27 cellular contexts compared by ENCODE assay signal in genomic region chr7:32860096-32860495, GRCh38.
"Had no signal": no experiment of that assay in that cellular context is flagged by ENCODE, and none has a peak within 500 bp of the region (broad histone marks: within the 10 kb centered on the region; RNA-seq: fewer than 3 reads in every experiment).

No MANE protein-coding gene starts in this region.

- H3K36me3 ChIP-seq: colonic mucosa, esophagus muscularis mucosa, esophagus squamous epithelium, gastrocnemius medialis had no signal

- ATAC-seq: effector memory CD8-positive, alpha-beta T cell; esophagus mucosa; foreskin keratinocyte; gastrocnemius medialis; gastroesophageal sphincter; heart left ventricle; heart right ventricle had no signal

- DNase-seq: colonic mucosa; cortex of kidney; dermis blood vessel endothelial cell; dorsolateral prefrontal cortex; effector CD4-positive, alpha-beta T cell; effector CD8-positive, alpha-beta T cell; effector memory CD4-positive, alpha-beta T cell; effector memory CD8-positive, alpha-beta T cell; endodermal cell; erythroblast; esophagus squamous epithelium; foreskin fibroblast; foreskin keratinocyte; foreskin melanocyte; gastrocnemius medialis; glutamatergic neuron; head of caudate nucleus; heart left ventricle; heart right ventricle had no signal

- H3K27ac ChIP-seq: colonic mucosa, coronary artery, dorsolateral prefrontal cortex, epithelial cell of prostate, esophagus muscularis mucosa, esophagus squamous epithelium, foreskin keratinocyte, gastrocnemius medialis, gastroesophageal sphincter, heart left ventricle, heart right ventricle had no signal

- H3K27me3 ChIP-seq: colonic mucosa, dorsolateral prefrontal cortex, esophagus muscularis mucosa, esophagus squamous epithelium, gastrocnemius medialis, gastroesophageal sphincter, heart left ventricle, heart right ventricle had no signal

- H3K4me3 ChIP-seq: colonic mucosa, coronary artery, dorsolateral prefrontal cortex, esophagus muscularis mucosa, esophagus squamous epithelium, gastrocnemius medialis, gastroesophageal sphincter, heart left ventricle, heart right ventricle had no signal

- H3K4me1 ChIP-seq: colonic mucosa, esophagus squamous epithelium, foreskin keratinocyte, gastroesophageal sphincter had no signal

- H3K9me3 ChIP-seq: colonic mucosa, esophagus muscularis mucosa, esophagus squamous epithelium, gastrocnemius medialis, gastroesophageal sphincter, heart left ventricle, heart right ventricle had no signal

- FAIRE-seq: colon, endometrium, frontal cortex had no signal
